Comparison of ENCODE assay signal across 18 cellular contexts in the genomic region with DNA sequence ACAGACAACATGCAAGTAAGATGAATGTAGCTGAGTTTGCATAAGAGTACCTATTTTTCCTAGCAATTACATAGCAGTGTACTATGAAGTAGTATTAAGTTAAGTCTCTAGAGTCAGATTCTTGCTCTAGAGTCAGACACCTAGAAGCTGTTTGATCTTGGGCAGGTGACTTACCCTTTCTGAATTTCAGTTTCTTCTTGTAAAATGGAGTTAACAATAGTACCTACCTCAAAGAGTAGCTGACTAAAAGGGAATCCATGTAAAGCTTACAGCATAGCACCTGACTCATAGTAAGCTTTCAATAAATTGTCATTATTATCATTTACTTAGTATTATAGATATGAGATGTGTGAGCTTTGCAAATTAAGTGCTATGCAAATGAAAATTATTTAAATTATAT. TPM values are rescaled to one million over a fixed set of nuclear protein-coding genes. Genes with fewer than 3 reads are reported as not detected.
DNase-seq lines count a peak whose midpoint lies in the region; ATAC-seq and TF ChIP-seq lines count a peak whose summit lies in the region.
"Had no signal": no experiment of that assay in that cellular context is flagged by ENCODE, and none has a peak within 500 bp of the region (broad histone marks: within the 10 kb centered on the region; RNA-seq: fewer than 3 reads in every experiment).

No MANE protein-coding gene starts in this region.

- H3K79me2 ChIP-seq in GM23248 (ENCODE audit: insufficient read depth) = no peaks in the 10 kb centered on the region

- no peak overlapping the region for H3K4me2 ChIP-seq in GM23248 (ENCODE audit: unreplicated experiment)

- H2AFZ ChIP-seq in GM23248 = no peak overlapping the region

- peaks cover 25% of the 10 kb centered on the region for H3K4me1 Mint-ChIP-seq in activated naive CD4-positive, alpha-beta T cell treated with anti-CD3 and anti-CD28 coated beads, Interleukin-2, amount 50 U/mL, for 24 hours
- H3K4me1 Mint-ChIP-seq in T-helper 17 cell (peaks cover 17% of the 10 kb centered on the region), progenitor cell of endocrine pancreas (ENCODE audit: low read depth) (peaks cover 3% of the 10 kb centered on the region)

- H3F3A ChIP-seq in GM23248 (ENCODE audit: insufficient read depth) = peaks cover 12% of the 10 kb centered on the region

- peak overlapping the region; percentile 54; the same call in 1 of the 2 replicates for H3K9ac ChIP-seq in GM23248

- in situ Hi-C loops in GM23248 (cut with MboI) = no loop called here

- no peaks in the 10 kb centered on the region for H3K27me3 ChIP-seq in GM23248 (replicated peaks; ENCODE audit: insufficient read depth)
- H3K27me3 ChIP-seq: BE2C had no signal

- no peaks in the 10 kb centered on the region for H3K27me3 Mint-ChIP-seq in activated naive CD4-positive, alpha-beta T cell treated with anti-CD3 and anti-CD28 coated beads, Interleukin-2, amount 50 U/mL, for 24 hours
- H3K27me3 Mint-ChIP-seq in T-helper 17 cell = no peaks in the 10 kb centered on the region
- no peaks in the 10 kb centered on the region for H3K27me3 Mint-ChIP-seq in progenitor cell of endocrine pancreas
- H3K27me3 Mint-ChIP-seq: CD4-positive, alpha-beta memory T cell had no signal

- no peaks in the 10 kb centered on the region for H4K20me1 ChIP-seq in GM23248 (ENCODE audit: insufficient read depth)

- H3K4me3 Mint-ChIP-seq in activated naive CD4-positive, alpha-beta T cell treated with anti-CD3 and anti-CD28 coated beads, Interleukin-2, amount 50 U/mL, for 24 hours = no peak overlapping the region
- H3K4me3 Mint-ChIP-seq in T-helper 17 cell (no peak overlapping the region), progenitor cell of endocrine pancreas (ENCODE audit: low read depth) (no peak overlapping the region)
- H3K4me3 Mint-ChIP-seq: CD4-positive, alpha-beta memory T cell had no signal

- no peaks in the 10 kb centered on the region for H3K36me3 Mint-ChIP-seq in activated naive CD4-positive, alpha-beta T cell treated with anti-CD3 and anti-CD28 coated beads, Interleukin-2, amount 50 U/mL, for 24 hours
- H3K36me3 Mint-ChIP-seq in T-helper 17 cell (ENCODE audit: low read depth) (peaks cover 3% of the 10 kb centered on the region), progenitor cell of endocrine pancreas (ENCODE audit: insufficient read depth) (no peaks in the 10 kb centered on the region)
- H3K36me3 Mint-ChIP-seq: CD4-positive, alpha-beta memory T cell had no signal

- ATAC-seq in T-helper 17 cell (no peak), GM19455 (IDR thresholded peaks at IDR 0.05; ENCODE audit: unreplicated experiment) (no peak), GM19397 (IDR thresholded peaks at IDR 0.05; ENCODE audit: unreplicated experiment) (no peak)
- peak; percentile 45 for ATAC-seq in stimulated activated naive CD8-positive, alpha-beta T cell treated with anti-CD3 and anti-CD28 coated beads, Interleukin-15, Interleukin-2, amounts not matched to agents 100 U/mL and 50 U/mL, for 24 hours

- H3K36me3 ChIP-seq in GM23248 (ENCODE audit: low read depth) = no peaks in the 10 kb centered on the region
- H3K36me3 ChIP-seq: BE2C had no signal

- TF ChIP-seq CTCF in progenitor cell of endocrine pancreas (IDR thresholded peaks at IDR 0.05; ENCODE audit: unreplicated experiment) = no peak

- H3K9me3 ChIP-seq in GM23248 (ENCODE audit: low read depth) = no peaks in the 10 kb centered on the region
- H3K9me3 ChIP-seq in T-helper 17 cell (ENCODE audit: control insufficient read depth, low read length, poor library complexity, severe bottlenecking) = no peaks in the 10 kb centered on the region
- H3K9me3 ChIP-seq: BE2C had no signal

- no peaks in the 10 kb centered on the region for H3K9me3 Mint-ChIP-seq in activated naive CD4-positive, alpha-beta T cell treated with anti-CD3 and anti-CD28 coated beads, Interleukin-2, amount 50 U/mL, for 24 hours
- no peaks in the 10 kb centered on the region for H3K9me3 Mint-ChIP-seq in progenitor cell of endocrine pancreas (ENCODE audit: low read depth)
- H3K9me3 Mint-ChIP-seq: CD4-positive, alpha-beta memory T cell had no signal

- H3K27ac Mint-ChIP-seq in activated naive CD4-positive, alpha-beta T cell treated with anti-CD3 and anti-CD28 coated beads, Interleukin-2, amount 50 U/mL, for 24 hours = peak overlapping the region; percentile 68
- H3K27ac Mint-ChIP-seq in T-helper 17 cell = peak overlapping the region; percentile 70
- no peak overlapping the region for H3K27ac Mint-ChIP-seq in progenitor cell of endocrine pancreas
- H3K27ac Mint-ChIP-seq: CD4-positive, alpha-beta memory T cell had no signal

- no peak for DNase-seq in activated naive CD4-positive, alpha-beta T cell (lab: John Stamatoyannopoulos, UW)
- no peak for DNase-seq in GM23248
- no peak for DNase-seq in T-helper 17 cell
- no peak for DNase-seq in stimulated activated naive CD8-positive, alpha-beta T cell treated with anti-CD3 and anti-CD28 coated beads, Interleukin-15, Interleukin-2, amounts not matched to agents 100 U/mL and 50 U/mL, for 24 hours
- DNase-seq in progenitor cell of endocrine pancreas (ENCODE audit: low spot score, unreplicated experiment) = no peak
- DNase-seq: BE2C; CD4-positive, alpha-beta memory T cell; DMS79 treated with DMSO at 0.1 percent for 48 hours; GOT3; MM.1S; NCI-H1105 treated with DMSO at 0.1 percent for 48 hours; NCI-H187 treated with DMSO at 0.1 percent for 48 hours; NCI-H446; NCI-H748 treated with DMSO at 0.1 percent for 48 hours; SHP77 had no signal

- H3K27ac ChIP-seq in GM23248 = peak overlapping the region; percentile 68

- H3K9me2 ChIP-seq in GM23248 (ENCODE audit: insufficient read depth) = no peaks in the 10 kb centered on the region

- peaks cover 14% of the 10 kb centered on the region for H3K4me1 ChIP-seq in GM23248 (ENCODE audit: insufficient read depth)
- H3K4me1 ChIP-seq: BE2C had no signal

- no peak overlapping the region for H3K4me3 ChIP-seq in GM23248

RNA-seq across cellular contexts. Expression of a gene that starts 47.8 kb away (rescaled TPM):
- total RNA-seq in GM23248 (2014; rRNA removed; shearing (Covaris generic)) = 9.5 and 10.0 TPM in 2 replicates
- polyA plus RNA-seq in GM23248 (2016; fragmentation: Nextera tagmentation; extraction: Ambion mirVana) = 4.1 and 4.5 TPM in 2 replicates
- total RNA-seq in T-helper 17 cell (10 to 100 TPM; 33.2 to 83.9 TPM), progenitor cell of endocrine pancreas (18.9 and 19.1 TPM in 2 replicates)
